ENCODE assay signal across 8 cellular contexts in the genomic region with DNA sequence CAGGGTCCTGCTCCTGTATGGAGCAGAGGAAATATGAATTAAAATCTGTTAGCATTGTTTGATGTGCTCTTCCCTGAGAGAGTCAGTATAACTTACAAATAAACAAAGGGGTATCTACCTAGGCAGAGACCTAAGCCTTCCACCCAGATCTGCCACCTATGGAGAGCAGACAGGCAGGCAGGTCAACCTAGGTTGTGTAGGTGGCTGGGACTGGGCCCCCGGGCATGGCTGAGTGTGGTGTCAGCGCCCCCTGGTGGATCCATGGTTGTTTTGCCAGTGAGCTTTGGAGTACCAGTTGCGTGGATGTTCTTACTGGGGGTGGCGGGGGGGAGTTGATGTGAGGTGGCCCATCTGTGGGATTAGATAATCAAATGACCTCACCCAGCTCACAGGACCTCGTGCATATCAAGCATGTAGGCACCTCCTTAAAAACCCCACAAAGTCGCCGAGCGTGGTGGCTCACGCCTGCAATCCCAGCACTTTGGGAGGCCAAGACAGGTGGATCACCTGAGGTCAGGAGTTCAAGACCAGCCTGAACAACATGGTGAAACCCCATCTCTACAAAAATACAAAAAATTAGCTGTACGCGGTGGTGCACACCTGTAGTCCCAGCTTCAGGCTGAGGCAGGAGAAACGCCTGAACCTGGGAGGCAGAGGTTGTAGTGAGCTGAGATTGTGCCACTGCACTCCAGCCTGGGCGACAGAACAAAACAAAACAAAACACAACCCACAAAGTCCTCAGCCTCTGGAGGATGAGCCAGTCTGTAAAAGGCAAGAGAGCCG. TPM values are rescaled to one million over a fixed set of nuclear protein-coding genes. Genes with fewer than 3 reads are reported as not detected.
DNase-seq lines count a peak whose midpoint lies in the region; TF ChIP-seq lines count a peak whose summit lies in the region.

No MANE protein-coding gene starts in this region.

- no peaks in the 10 kb centered on the region for H3K9me3 ChIP-seq in NT2/D1 (ENCODE audit: insufficient read depth, low read length)

- H3K27ac Mint-ChIP-seq in endothelial cell (ENCODE audit: unreplicated experiment) = no peak overlapping the region

- peaks cover 12% of the 10 kb centered on the region for H3K4me1 Mint-ChIP-seq in endothelial cell (ENCODE audit: unreplicated experiment)

- H3K27me3 ChIP-seq in NT2/D1 (ENCODE audit: insufficient read depth, insufficient read length) = no peaks in the 10 kb centered on the region

- no peaks in the 10 kb centered on the region for H3K4me1 ChIP-seq in NT2/D1 (ENCODE audit: insufficient read depth, insufficient read length)

- no peak overlapping the region for H3K4me3 Mint-ChIP-seq in endothelial cell (ENCODE audit: unreplicated experiment)

- DNase-seq in AG09309 (ENCODE audit: low read depth) (no peak), GM19238 (ENCODE audit: insufficient read length, low spot score) (peak; percentile 74), HUDEP-2 (lab: John Stamatoyannopoulos, UW; ENCODE audit: unreplicated experiment in 76 of 76) (peak in 75 of 76 experiments; percentile 8 to 91 (median 79)), NT2/D1 (ENCODE audit: low read depth, low spot score) (peak; percentile 63), endothelial cell (ENCODE audit: low spot score) (peak; percentile 86), midbrain (lab: John Stamatoyannopoulos, UW) (peak; percentile 69)
- peak; percentile 77 for DNase-seq in activated CD8-positive, alpha-beta memory T cell treated with anti-CD3 and anti-CD28 coated beads, Interleukin-2, amount 50 U/mL, for 1 hour (ENCODE audit: extremely low read depth)
- peak; percentile 95 for DNase-seq in stimulated activated CD8-positive, alpha-beta memory T cell treated with anti-CD3 and anti-CD28 coated beads, Interleukin-4, amount 100 ng/mL, for 48 hours

- H3K9me3 Mint-ChIP-seq in endothelial cell (ENCODE audit: unreplicated experiment) = no peaks in the 10 kb centered on the region

- H3K4me3 ChIP-seq in AG09309 (ENCODE audit: control insufficient read depth, low read depth, low read length) (no peak overlapping the region), NT2/D1 (ENCODE audit: insufficient read length, low read depth) (no peak overlapping the region)

- peaks cover 8% of the 10 kb centered on the region for H3K27me3 Mint-ChIP-seq in endothelial cell (ENCODE audit: unreplicated experiment)

- peak; percentile 92 for TF ChIP-seq CTCF in AG09309 (IDR thresholded peaks at IDR 0.05; ENCODE audit: control insufficient read depth, insufficient read depth, low read depth, low read length, missing control alignments)
- TF ChIP-seq CTCF in endothelial cell (IDR thresholded peaks at IDR 0.05; ENCODE audit: unreplicated experiment) = peak; percentile 90

- peaks cover 32% of the 10 kb centered on the region for H3K36me3 ChIP-seq in NT2/D1 (ENCODE audit: insufficient read depth, insufficient read length, low read length)

- H3K36me3 Mint-ChIP-seq in endothelial cell (ENCODE audit: low read depth, unreplicated experiment) = peaks cover 7% of the 10 kb centered on the region

- H3K9ac ChIP-seq in NT2/D1 (ENCODE audit: insufficient read length, low read depth) = no peak overlapping the region

RNA-seq across cellular contexts. Expression of gene DUS2, which starts 17.6 kb away (rescaled TPM):
- total RNA-seq in endothelial cell (ENCODE audit: unreplicated experiment) = 16.4 TPM

RNA-seq across cellular contexts. Expression of gene DDX28, which starts 17.7 kb away (rescaled TPM):
- 10.3 TPM for total RNA-seq in endothelial cell (ENCODE audit: unreplicated experiment)

RNA-seq across cellular contexts. Expression of gene DPEP2NB, which starts 25.0 kb away (rescaled TPM):
- not detected for total RNA-seq in endothelial cell (ENCODE audit: unreplicated experiment)

RNA-seq across cellular contexts. Expression of gene DPEP2, which starts 41.4 kb away (rescaled TPM):
- total RNA-seq in endothelial cell (ENCODE audit: unreplicated experiment) = 1.0 TPM

RNA-seq across cellular contexts. Expression of gene NFATC3, which starts 44.5 kb away (rescaled TPM):
- 38.4 TPM for total RNA-seq in endothelial cell (ENCODE audit: unreplicated experiment)
